In genomic region chr19:14310055-14310454, GRCh38 we compare ENCODE assay signal across 26 cellular contexts.
A peak's percentile ranks its signal among the peaks of the same experiment; 100 is the strongest.
DNase-seq lines count a peak whose midpoint lies in the region; ATAC-seq, FAIRE-seq and TF ChIP-seq lines count a peak whose summit lies in the region.
"Had no signal": no experiment of that assay in that cellular context is flagged by ENCODE, and none has a peak within 500 bp of the region (broad histone marks: within the 10 kb centered on the region; RNA-seq: fewer than 3 reads in every experiment).

No MANE protein-coding gene starts in this region.

- H3K79me1 ChIP-seq in H1 (ENCODE audit: low read depth, low read length) = no peaks in the 10 kb centered on the region; the same call in 1 of the 2 replicates

- no peak for ATAC-seq in activated naive CD8-positive, alpha-beta T cell treated with anti-CD3 and anti-CD28 coated beads, Interleukin-2, amount 10 ng/mL, durations not matched to agents 7 days and 5 days (ENCODE audit: low read depth)
- no peak for ATAC-seq in GM19452 (IDR thresholded peaks at IDR 0.05; ENCODE audit: unreplicated experiment)
- ATAC-seq in T-cell (replicated peaks in 1 of 4) = no peak
- ATAC-seq: body of pancreas, K562, PC-3 had no signal

- no peak overlapping the region for H3K14ac ChIP-seq in H1 (ENCODE audit: insufficient read length)

- no peak overlapping the region for H4K91ac ChIP-seq in H1 (replicated peaks; ENCODE audit: insufficient read length, low read length)

- TF ChIP-seq POLR2A in NB4 (IDR thresholded peaks at IDR 0.05; ENCODE audit: extremely low read depth, insufficient read length) (no peak), H1 (IDR thresholded peaks at IDR 0.05; ENCODE audit: control extremely low read depth in 1 of 2, low read depth in 2 of 2, low read length in 2 of 2) (no peak)

- H3K18ac ChIP-seq in H1 (ENCODE audit: extremely low read depth, low read length) = no peak overlapping the region

- H3K4me1 ChIP-seq in H1 (replicated peaks in 1 of 4; ENCODE audit: control insufficient read depth in 3 of 4, insufficient read depth in 4 of 4, low read length in 3 of 4) = no peaks in the 10 kb centered on the region
- H3K4me1 ChIP-seq: BE2C, body of pancreas, esophagus muscularis mucosa, stomach had no signal

- H3K4me3 ChIP-seq in NB4 (ENCODE audit: low read depth, low read length) (no peak overlapping the region), H1 (ENCODE audit: extremely low read depth in 1 of 4, insufficient read depth in 2 of 4, low read depth in 3 of 4, low read length in 4 of 4) (no peak overlapping the region)
- H3K4me3 ChIP-seq: body of pancreas, esophagus muscularis mucosa, K562, lung, stomach had no signal

- peak overlapping the region; percentile 34 for H3K27ac Mint-ChIP-seq in activated naive CD8-positive, alpha-beta T cell treated with anti-CD3 and anti-CD28 coated beads, Interleukin-2, amount 10 ng/mL, durations not matched to agents 7 days and 5 days
- H3K27ac Mint-ChIP-seq in activated naive CD8-positive, alpha-beta T cell treated with anti-CD3 and anti-CD28 coated beads for 36 hours = no peak overlapping the region
- H3K27ac Mint-ChIP-seq in T-helper 2 cell treated with Interferon-gamma antibody and Interleukin-4, amounts not matched to agents 5 μg/mL and 100 μg/mL, for 36 hours = no peak overlapping the region
- no peak overlapping the region for H3K27ac Mint-ChIP-seq in T-cell
- H3K27ac Mint-ChIP-seq: activated CD4-positive, alpha-beta T cell treated with anti-CD3 and anti-CD28 coated beads, Interleukin-2, amount 10 ng/mL, durations not matched to agents 24 days and 14 days; T-helper 1 cell treated with Interleukin-12 subunit alpha and Interleukin-12 subunit beta and Interleukin-4 antibody, amounts not matched to agents 30 μg/mL and 1 μg/mL, for 36 hours; type B pancreatic cell had no signal

- H3K4me1 Mint-ChIP-seq in activated naive CD8-positive, alpha-beta T cell treated with anti-CD3 and anti-CD28 coated beads, Interleukin-2, amount 10 ng/mL, durations not matched to agents 7 days and 5 days = peaks cover 19% of the 10 kb centered on the region
- H3K4me1 Mint-ChIP-seq in activated naive CD8-positive, alpha-beta T cell treated with anti-CD3 and anti-CD28 coated beads for 36 hours = peaks cover 8% of the 10 kb centered on the region
- H3K4me1 Mint-ChIP-seq in T-helper 2 cell treated with Interferon-gamma antibody and Interleukin-4, amounts not matched to agents 5 μg/mL and 100 μg/mL, for 36 hours (ENCODE audit: low read depth) = peaks cover 3% of the 10 kb centered on the region
- H3K4me1 Mint-ChIP-seq in T-cell = peaks cover 0 to 10% (median 7%) of the 10 kb centered on the region in 3 donors

- CTCF ChIA-PET in H1 (lab: Charles Lee; ENCODE audit: partially characterized antibody) = interaction anchor here (1.3 kb wide), 1 partner anchor 39 kb away, joined by 4 read pairs; no protein-coding TSS in a partner anchor
- CTCF ChIA-PET in T-cell (lab: Charles Lee) = interaction anchor here in 1 of 2 donors (0.6 kb wide), 1 partner anchor 1352 kb away, joined by 4 read pairs; no protein-coding TSS in a partner anchor

- no peak overlapping the region for H4K8ac ChIP-seq in H1 (ENCODE audit: extremely low read depth, insufficient read depth, low read length)

- H2AK5ac ChIP-seq in H1 (ENCODE audit: low read depth, low read length) = no peak overlapping the region

- H3K36me3 Mint-ChIP-seq in activated naive CD8-positive, alpha-beta T cell treated with anti-CD3 and anti-CD28 coated beads, Interleukin-2, amount 10 ng/mL, durations not matched to agents 7 days and 5 days = no peaks in the 10 kb centered on the region
- no peaks in the 10 kb centered on the region for H3K36me3 Mint-ChIP-seq in activated naive CD8-positive, alpha-beta T cell treated with anti-CD3 and anti-CD28 coated beads for 36 hours
- no peaks in the 10 kb centered on the region for H3K36me3 Mint-ChIP-seq in T-helper 2 cell treated with Interferon-gamma antibody and Interleukin-4, amounts not matched to agents 5 μg/mL and 100 μg/mL, for 36 hours (ENCODE audit: low read depth)
- peaks cover 11% of the 10 kb centered on the region for H3K36me3 Mint-ChIP-seq in T-cell
- H3K36me3 Mint-ChIP-seq: type B pancreatic cell had no signal

- no peak for TF ChIP-seq CTCF in NB4 (IDR thresholded peaks at IDR 0.05; ENCODE audit: low read depth, low read length)
- TF ChIP-seq CTCF in H1 (IDR thresholded peaks at IDR 0.05; ENCODE audit: control extremely low read depth in 1 of 3, insufficient read depth in 1 of 3, low read depth in 1 of 3, low read length in 3 of 3) = no peak

- TF ChIP-seq EP300 in H1 (IDR thresholded peaks at IDR 0.05; ENCODE audit: borderline replicate concordance in 1 of 2, low read depth in 2 of 2, low read length in 2 of 2) = no peak

- no peak overlapping the region for H3K4me2 ChIP-seq in H1 (ENCODE audit: insufficient read depth in 1 of 2, low read depth in 2 of 2, low read length in 2 of 2)

- H3K27me3 ChIP-seq in H1 (replicated peaks in 1 of 4; ENCODE audit: control insufficient read depth in 3 of 4, extremely low read depth in 1 of 4, insufficient read depth in 3 of 4, low read length in 3 of 4) = no peaks in the 10 kb centered on the region
- H3K27me3 ChIP-seq: BE2C, body of pancreas, esophagus muscularis mucosa, stomach had no signal

- H2BK15ac ChIP-seq in H1 (ENCODE audit: low read length) = no peak overlapping the region

- H3K4me3 Mint-ChIP-seq in activated naive CD8-positive, alpha-beta T cell treated with anti-CD3 and anti-CD28 coated beads, Interleukin-2, amount 10 ng/mL, durations not matched to agents 7 days and 5 days = no peak overlapping the region
- H3K4me3 Mint-ChIP-seq in activated naive CD8-positive, alpha-beta T cell treated with anti-CD3 and anti-CD28 coated beads for 36 hours = no peak overlapping the region
- no peak overlapping the region for H3K4me3 Mint-ChIP-seq in T-helper 2 cell treated with Interferon-gamma antibody and Interleukin-4, amounts not matched to agents 5 μg/mL and 100 μg/mL, for 36 hours
- H3K4me3 Mint-ChIP-seq in T-cell = no peak overlapping the region
- H3K4me3 Mint-ChIP-seq: activated CD4-positive, alpha-beta T cell treated with anti-CD3 and anti-CD28 coated beads, Interleukin-2, amount 10 ng/mL, durations not matched to agents 24 days and 14 days; T-helper 1 cell treated with Interleukin-12 subunit alpha and Interleukin-12 subunit beta and Interleukin-4 antibody, amounts not matched to agents 30 μg/mL and 1 μg/mL, for 36 hours; type B pancreatic cell had no signal

- H3K9me3 ChIP-seq in H1 (ENCODE audit: insufficient read depth in 2 of 2, low read depth in 1 of 2, low read length in 1 of 2) = no peaks in the 10 kb centered on the region
- H3K9me3 ChIP-seq: BE2C, body of pancreas had no signal

- TF ChIP-seq RAD21 in H1 (IDR thresholded peaks at IDR 0.05 in 1 of 2, conservative IDR thresholded peaks at IDR 0.05 in 1 of 2; ENCODE audit: low read depth in 2 of 2, low read length in 2 of 2) = no peak

- no peaks in the 10 kb centered on the region for H3K79me2 ChIP-seq in H1 (ENCODE audit: control insufficient read depth in 1 of 2, insufficient read depth in 2 of 2, low read length in 2 of 2)

- H4K5ac ChIP-seq in H1 (ENCODE audit: insufficient read length, low read depth, low read length) = no peak overlapping the region

- H3K27me3 Mint-ChIP-seq in activated naive CD8-positive, alpha-beta T cell treated with anti-CD3 and anti-CD28 coated beads, Interleukin-2, amount 10 ng/mL, durations not matched to agents 7 days and 5 days = no peaks in the 10 kb centered on the region
- H3K27me3 Mint-ChIP-seq in activated naive CD8-positive, alpha-beta T cell treated with anti-CD3 and anti-CD28 coated beads for 36 hours = no peaks in the 10 kb centered on the region
- H3K27me3 Mint-ChIP-seq in T-helper 2 cell treated with Interferon-gamma antibody and Interleukin-4, amounts not matched to agents 5 μg/mL and 100 μg/mL, for 36 hours (ENCODE audit: low read depth) = no peaks in the 10 kb centered on the region
- no peaks in the 10 kb centered on the region for H3K27me3 Mint-ChIP-seq in T-cell
- H3K27me3 Mint-ChIP-seq: activated CD4-positive, alpha-beta T cell treated with anti-CD3 and anti-CD28 coated beads, Interleukin-2, amount 10 ng/mL, durations not matched to agents 24 days and 14 days; type B pancreatic cell had no signal

- DNase-seq in activated naive CD8-positive, alpha-beta T cell treated with anti-CD3 and anti-CD28 coated beads, Interleukin-2, amount 10 ng/mL, durations not matched to agents 7 days and 5 days = no peak
- DNase-seq in activated naive CD8-positive, alpha-beta T cell treated with anti-CD3 and anti-CD28 coated beads for 36 hours = no peak
- peak; percentile 79 for DNase-seq in NB4 (ENCODE audit: low read depth)
- no peak for DNase-seq in H1 (ENCODE audit: low read depth in 1 of 2, low spot score in 2 of 2)
- no peak for DNase-seq in retina
- no peak for DNase-seq in T-helper 2 cell treated with Interferon-gamma antibody and Interleukin-4, amounts not matched to agents 5 μg/mL and 100 μg/mL, for 36 hours (ENCODE audit: low spot score)
- no peak for DNase-seq in T-cell
- DNase-seq: activated CD4-positive, alpha-beta T cell treated with anti-CD3 and anti-CD28 coated beads, Interleukin-2, amount 10 ng/mL, durations not matched to agents 24 days and 14 days; activated effector memory CD4-positive, alpha-beta T cell treated with Interleukin-2 at 50 U/mL for 16 hours; BE2C; body of pancreas; effector CD8-positive, alpha-beta T cell; NCI-H1694 treated with DMSO at 0.1 percent for 48 hours; NCI-H748 treated with DMSO at 0.1 percent for 48 hours; occipital lobe; PC-3; Right ventricle myocardium superior; stimulated activated CD4-positive, alpha-beta T cell treated with anti-CD3 and anti-CD28 coated beads, Interleukin-4, amount 100 ng/mL, for 24 hours; stomach had no signal

- no peaks in the 10 kb centered on the region for H4K20me1 ChIP-seq in H1 (replicated peaks in 1 of 2; ENCODE audit: control insufficient read depth in 1 of 2, insufficient read depth in 2 of 2, low read length in 2 of 2)

- H2BK12ac ChIP-seq in H1 (ENCODE audit: low read depth, low read length) = no peak overlapping the region

- H3K27ac ChIP-seq in H1 (ENCODE audit: low read depth, low read length) = no peak overlapping the region
- H3K27ac ChIP-seq: body of pancreas, esophagus muscularis mucosa, stomach had no signal

- H3K9ac ChIP-seq in H1 (replicated peaks in 1 of 4; ENCODE audit: extremely low read depth in 1 of 4, low read depth in 3 of 4, low read length in 3 of 4) = no peak overlapping the region

- no peak overlapping the region for H3K4ac ChIP-seq in H1 (replicated peaks; ENCODE audit: insufficient read length, low read depth, low read length)

- no peak overlapping the region for H3K23ac ChIP-seq in H1 (ENCODE audit: insufficient read length)

- no peaks in the 10 kb centered on the region for H3K23me2 ChIP-seq in H1 (ENCODE audit: low read depth, low read length)

- POLR2A ChIA-PET in activated naive CD8-positive, alpha-beta T cell treated with anti-CD3 and anti-CD28 coated beads, Interleukin-2, amount 10 ng/mL, durations not matched to agents 7 days and 5 days (lab: Charles Lee) = interaction anchor here (0.8 kb wide), 1 partner anchor 46 kb away, joined by 3 read pairs; no protein-coding TSS in a partner anchor
- POLR2A ChIA-PET in H1 (lab: Charles Lee; ENCODE audit: partially characterized antibody) = no interaction called here
- POLR2A ChIA-PET in T-cell (lab: Charles Lee) = no interaction called here

- no peaks in the 10 kb centered on the region for H3K36me3 ChIP-seq in H1 (ENCODE audit: control insufficient read depth in 2 of 4, insufficient read depth in 4 of 4, low read length in 3 of 4)
- H3K36me3 ChIP-seq: BE2C, esophagus muscularis mucosa, stomach had no signal

- H2AFZ ChIP-seq in H1 (ENCODE audit: low read length) = no peak overlapping the region

- H2BK20ac ChIP-seq in H1 (ENCODE audit: low read length) = no peak overlapping the region

- no peak for FAIRE-seq in H1 (lab: Jason Lieb, UNC)
- FAIRE-seq: A204.1, K562 had no signal

- peaks cover 3% of the 10 kb centered on the region for H3K9me3 Mint-ChIP-seq in activated naive CD8-positive, alpha-beta T cell treated with anti-CD3 and anti-CD28 coated beads, Interleukin-2, amount 10 ng/mL, durations not matched to agents 7 days and 5 days
- no peaks in the 10 kb centered on the region for H3K9me3 Mint-ChIP-seq in activated naive CD8-positive, alpha-beta T cell treated with anti-CD3 and anti-CD28 coated beads for 36 hours
- H3K9me3 Mint-ChIP-seq in T-helper 2 cell treated with Interferon-gamma antibody and Interleukin-4, amounts not matched to agents 5 μg/mL and 100 μg/mL, for 36 hours = no peaks in the 10 kb centered on the region
- H3K9me3 Mint-ChIP-seq in T-cell = peaks cover 0 to 7% (median 0%) of the 10 kb centered on the region in 3 donors
- H3K9me3 Mint-ChIP-seq: activated CD4-positive, alpha-beta T cell treated with anti-CD3 and anti-CD28 coated beads, Interleukin-2, amount 10 ng/mL, durations not matched to agents 24 days and 14 days; T-helper 1 cell treated with Interleukin-12 subunit alpha and Interleukin-12 subunit beta and Interleukin-4 antibody, amounts not matched to agents 30 μg/mL and 1 μg/mL, for 36 hours; type B pancreatic cell had no signal

- peak overlapping the region; percentile 30 for H3K56ac ChIP-seq in H1 (replicated peaks; ENCODE audit: insufficient read length, low read depth, low read length)

- WGBS in H1 (ENCODE audit: extremely low coverage in 1 of 2, insufficient coverage in 1 of 2, insufficient read length in 1 of 2, insufficient replicate concordance in 2 of 2, low coverage in 1 of 2, low lambda C conversion rate in 2 of 2, missing lambda C conversion rate in 1 of 2), 2 experiments = 74% methylated on average over 5 of the region's 5 CpGs; no CpG with 5 or more reads in 1 of the 2 experiments

- H2BK5ac ChIP-seq in H1 (ENCODE audit: low read depth, low read length) = no peak overlapping the region

- no peak overlapping the region for H2BK120ac ChIP-seq in H1 (replicated peaks; ENCODE audit: low read depth, low read length)
